13 cellular contexts compared by ENCODE assay signal in the genomic region with DNA sequence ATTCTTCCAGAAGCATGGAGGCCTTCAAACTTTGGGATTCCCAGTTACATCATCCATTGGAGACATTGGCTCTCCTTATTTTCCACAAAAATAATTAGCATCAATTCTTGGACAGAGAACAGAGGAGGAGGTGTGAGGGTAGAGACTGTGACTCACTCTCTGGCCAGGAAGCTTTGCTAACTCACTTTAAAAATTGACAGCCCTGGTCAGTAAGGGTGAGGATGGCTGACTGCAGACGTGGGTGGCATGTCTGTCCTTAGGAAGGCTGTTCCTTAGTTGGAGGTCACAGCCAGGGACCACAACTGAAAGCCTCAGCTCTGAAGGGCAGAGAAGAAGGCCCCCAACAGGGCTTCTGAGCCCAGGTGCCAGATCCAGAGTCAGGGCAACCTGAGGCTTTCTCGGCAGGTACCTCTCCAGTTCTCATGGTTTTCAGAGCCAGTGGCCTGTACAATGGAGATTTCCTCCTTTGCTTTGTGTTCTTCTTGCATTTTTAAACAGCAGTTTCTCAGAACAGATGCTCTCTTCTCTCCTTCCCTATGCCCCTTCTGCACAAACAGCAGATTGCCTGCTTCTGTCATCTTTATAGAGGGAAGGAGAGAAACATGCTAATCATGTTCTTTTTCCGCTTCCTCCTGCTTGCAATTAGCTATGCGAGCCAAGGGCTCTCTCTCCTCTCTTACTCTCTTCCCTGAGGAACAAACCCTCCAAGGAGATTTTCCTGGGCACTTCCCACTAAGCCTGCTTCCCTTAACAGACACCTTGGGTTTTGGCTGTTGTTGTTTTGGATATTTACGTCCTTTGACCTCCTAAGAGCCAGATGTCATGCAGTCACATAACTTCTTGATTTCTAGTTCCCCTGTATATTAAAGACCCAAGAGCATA.
DNase-seq lines count a peak whose midpoint lies in the region; ATAC-seq and TF ChIP-seq lines count a peak whose summit lies in the region.
"Had no signal": no experiment of that assay in that cellular context is flagged by ENCODE, and none has a peak within 500 bp of the region (broad histone marks: within the 10 kb centered on the region; RNA-seq: fewer than 3 reads in every experiment).

No MANE protein-coding gene starts in this region.

- TF ChIP-seq POLR2A in transverse colon (IDR thresholded peaks at IDR 0.05): no peak

- intact Hi-C loops in transverse colon (cut with DNase I; ENCODE audit: low total_unique reads): no loop called here

- TF ChIP-seq EP300 in transverse colon (IDR thresholded peaks at IDR 0.05; ENCODE audit: low read depth): no peak

- peaks cover 21 to 50% (median 35%) of the 10 kb centered on the region in 4 donors for H3K4me1 ChIP-seq in transverse colon

- H3K27ac ChIP-seq in angular gyrus (ENCODE audit: low read depth, low read length) (peak overlapping the region; percentile 69), transverse colon (peak overlapping the region; percentile 54 to 77 (median 65))
- H3K27ac ChIP-seq: WERI-Rb-1 had no signal

- no peak overlapping the region for H3K4me3 ChIP-seq in transverse colon

- TF ChIP-seq CTCF in transverse colon (IDR thresholded peaks at IDR 0.05): no peak

- in situ Hi-C loops in transverse colon (cut with MboI; ENCODE audit: low pct_ligation_motif_present in 1 of 4, low pct_unique_long_range_greater_than_20kb in 1 of 4, low sequenced_read_pairs in 3 of 4): loop anchor here in 2 of 4 donors (25.0 kb wide), 2 partner anchors 213 to 238 kb away; a partner anchor contains a TSS

- no peak for ATAC-seq in GM18502 (IDR thresholded peaks at IDR 0.05; ENCODE audit: poor library complexity, unreplicated experiment)

- H3K9me3 ChIP-seq in transverse colon: no peaks in the 10 kb centered on the region

- no peaks in the 10 kb centered on the region for H3K36me3 ChIP-seq in transverse colon
- H3K36me3 ChIP-seq: WERI-Rb-1 had no signal

- 61 to 84% methylated on average over 4 to 5 of the region's 5 CpGs for WGBS in transverse colon (ENCODE audit: low coverage in 1 of 2), 2 donors

- no peaks in the 10 kb centered on the region for H3K27me3 ChIP-seq in transverse colon

- peak; percentile 29 for DNase-seq in NCI-H2171 treated with DMSO at 0.1 percent for 48 hours (lab: John Stamatoyannopoulos, UW)
- DNase-seq in NCI-H2171 (lab: John Stamatoyannopoulos, UW): no peak
- DNase-seq in glomerular visceral epithelial cell (ENCODE audit: extremely low spot score): peak; percentile 73
- DNase-seq in transverse colon: no peak
- DNase-seq in NCI-H510A treated with DMSO at 0.1 percent for 48 hours (lab: John Stamatoyannopoulos, UW): no peak
- DNase-seq in NCI-H345 (lab: John Stamatoyannopoulos, UW): no peak
- DNase-seq: 8988T; effector memory CD4-positive, alpha-beta T cell; left cardiac atrium; NCI-H1436; WERI-Rb-1 had no signal

Comparison
In these comparisons a context has a peak if more than half of its experiments do, and no peak if none do; other contexts are left out.
1. DNase-seq: peak in NCI-H2171 treated with DMSO at 0.1 percent for 48 hours (single experiment) and glomerular visceral epithelial cell (single experiment); none in NCI-H2171 (single experiment), transverse colon (single experiment), NCI-H510A treated with DMSO at 0.1 percent for 48 hours (single experiment) and NCI-H345 (single experiment).